In genomic region chr17:40303706-40304450, GRCh38 we compare ENCODE assay signal across 10 cellular contexts. TPM values are rescaled to one million over a fixed set of nuclear protein-coding genes. Genes with fewer than 3 reads are reported as not detected.
DNase-seq lines count a peak whose midpoint lies in the region; ATAC-seq and TF ChIP-seq lines count a peak whose summit lies in the region.
"Had no signal": no experiment of that assay in that cellular context is flagged by ENCODE, and none has a peak within 500 bp of the region (broad histone marks: within the 10 kb centered on the region; RNA-seq: fewer than 3 reads in every experiment).

No MANE protein-coding gene starts in this region.

- H3K36me3 ChIP-seq in hepatocyte (replicated peaks; ENCODE audit: insufficient read depth, low read depth) = no peaks in the 10 kb centered on the region
- no peaks in the 10 kb centered on the region for H3K36me3 ChIP-seq in upper lobe of left lung
- H3K36me3 ChIP-seq in neural progenitor cell = no peaks in the 10 kb centered on the region

- ATAC-seq in activated CD8-positive, alpha-beta T cell treated with anti-CD3 and anti-CD28 coated beads, Interleukin-2, amount 10 ng/mL, durations not matched to agents 7 days and 5 days = no peak
- ATAC-seq in activated CD8-positive, alpha-beta T cell treated with anti-CD3 and anti-CD28 coated beads for 36 hours = no peak
- no peak for ATAC-seq in activated T-helper 17 cell treated with anti-CD3 and anti-CD28 coated beads, Interleukin-2, amount 50 U/mL, for 72 hours (replicated peaks)
- ATAC-seq in upper lobe of left lung (ENCODE audit: low FRiP score in 2 of 2) = peak; percentile 42 to 71
- ATAC-seq in HG02938 (IDR thresholded peaks at IDR 0.05; ENCODE audit: unreplicated experiment) = no peak

- peaks cover 50% of the 10 kb centered on the region for H3K4me1 ChIP-seq in hepatocyte (ENCODE audit: insufficient read depth)
- H3K4me1 ChIP-seq in upper lobe of left lung = peaks cover 37 to 52% (median 44%) of the 10 kb centered on the region in 4 donors
- H3K4me1 ChIP-seq in neural progenitor cell = peaks cover 31% of the 10 kb centered on the region

- no peak for DNase-seq in activated CD8-positive, alpha-beta T cell treated with anti-CD3 and anti-CD28 coated beads, Interleukin-2, amount 10 ng/mL, durations not matched to agents 7 days and 5 days
- no peak for DNase-seq in activated CD8-positive, alpha-beta T cell treated with anti-CD3 and anti-CD28 coated beads for 36 hours
- peak; percentile 74 for DNase-seq in hepatocyte (ENCODE audit: low spot score)
- DNase-seq in upper lobe of left lung = no peak
- no peak for DNase-seq in HuH-7.5 (ENCODE audit: low spot score)
- DNase-seq in neural progenitor cell (ENCODE audit: low spot score) = no peak
- DNase-seq: effector memory CD4-positive, alpha-beta T cell had no signal

- no peak for TF ChIP-seq CTCF in activated CD8-positive, alpha-beta T cell treated with anti-CD3 and anti-CD28 coated beads for 36 hours (IDR thresholded peaks at IDR 0.05)
- TF ChIP-seq CTCF in hepatocyte (IDR thresholded peaks at IDR 0.05; ENCODE audit: poor library complexity) = no peak
- no peak for TF ChIP-seq CTCF in upper lobe of left lung (IDR thresholded peaks at IDR 0.05)
- no peak for TF ChIP-seq CTCF in neural progenitor cell (IDR thresholded peaks at IDR 0.05)

- H3K9me2 ChIP-seq in hepatocyte (replicated peaks; ENCODE audit: insufficient read depth) = no peaks in the 10 kb centered on the region

- 33% methylated on average over 5 of the region's 5 CpGs for WGBS in hepatocyte (ENCODE audit: low lambda C conversion rate, missing lambda C conversion rate)
- 32 to 40% methylated on average over 4 to 5 of the region's 5 CpGs for WGBS in upper lobe of left lung, 2 donors

- H3K27me3 ChIP-seq in hepatocyte (no peaks in the 10 kb centered on the region), upper lobe of left lung (no peaks in the 10 kb centered on the region), neural progenitor cell (no peaks in the 10 kb centered on the region)

- TF ChIP-seq EP300 in upper lobe of left lung (IDR thresholded peaks at IDR 0.05) = no peak

- H3F3A ChIP-seq in neural progenitor cell (ENCODE audit: low read depth) = peaks cover 63% of the 10 kb centered on the region

- TF ChIP-seq POLR2A in upper lobe of left lung (IDR thresholded peaks at IDR 0.05) = no peak

- no peaks in the 10 kb centered on the region for H3K27me3 Mint-ChIP-seq in activated CD8-positive, alpha-beta T cell treated with anti-CD3 and anti-CD28 coated beads, Interleukin-2, amount 10 ng/mL, durations not matched to agents 7 days and 5 days (ENCODE audit: low read depth)
- H3K27me3 Mint-ChIP-seq in activated CD8-positive, alpha-beta T cell treated with anti-CD3 and anti-CD28 coated beads for 36 hours = no peaks in the 10 kb centered on the region
- H3K27me3 Mint-ChIP-seq in activated T-helper 17 cell treated with anti-CD3 and anti-CD28 coated beads, Interleukin-2, amount 50 U/mL, for 72 hours = no peaks in the 10 kb centered on the region
- H3K27me3 Mint-ChIP-seq in neural progenitor cell (ENCODE audit: insufficient read depth, low read depth) = no peaks in the 10 kb centered on the region
- H3K27me3 Mint-ChIP-seq: CD4-positive, alpha-beta T cell had no signal

- no peak overlapping the region for H2AFZ ChIP-seq in hepatocyte
- H2AFZ ChIP-seq in neural progenitor cell (replicated peaks) = no peak overlapping the region

- peak overlapping the region; percentile 86 for H3K27ac ChIP-seq in hepatocyte
- H3K27ac ChIP-seq in upper lobe of left lung = peak overlapping the region in 3 of 4 donors; percentile 26 to 55 (median 26)
- H3K27ac ChIP-seq in neural progenitor cell = no peak overlapping the region

- no peaks in the 10 kb centered on the region for H4K20me1 ChIP-seq in hepatocyte (ENCODE audit: insufficient read depth, poor library complexity, severe bottlenecking)
- peaks cover 21% of the 10 kb centered on the region for H4K20me1 ChIP-seq in neural progenitor cell (ENCODE audit: low read depth)

- H3K9ac ChIP-seq in neural progenitor cell = no peak overlapping the region

- POLR2A ChIA-PET in activated CD8-positive, alpha-beta T cell treated with anti-CD3 and anti-CD28 coated beads, Interleukin-2, amount 10 ng/mL, durations not matched to agents 7 days and 5 days (lab: Charles Lee) = interaction anchor here (0.9 to 1.4 kb wide), 4 partner anchors 7 to 51 kb away, joined by 3 to 6 read pairs (median 4); no protein-coding TSS in a partner anchor
- POLR2A ChIA-PET in activated CD8-positive, alpha-beta T cell treated with anti-CD3 and anti-CD28 coated beads for 36 hours (lab: Charles Lee) = interaction anchor here (0.7 to 13.3 kb wide), 14 partner anchors 8 to 199 kb away, joined by 3 to 184 read pairs (median 4); partner anchors contain the start of gene CDC6

- intact Hi-C loops in activated CD8-positive, alpha-beta T cell treated with anti-CD3 and anti-CD28 coated beads for 36 hours (cut with micrococcal nuclease) = loop anchor here (2.0 kb wide), 1 partner anchor 51 kb away; no protein-coding TSS in a partner anchor

- peak overlapping the region; percentile 4 for H3K27ac Mint-ChIP-seq in activated CD8-positive, alpha-beta T cell treated with anti-CD3 and anti-CD28 coated beads, Interleukin-2, amount 10 ng/mL, durations not matched to agents 7 days and 5 days
- H3K27ac Mint-ChIP-seq in activated CD8-positive, alpha-beta T cell treated with anti-CD3 and anti-CD28 coated beads for 36 hours = no peak overlapping the region
- peak overlapping the region; percentile 52 for H3K27ac Mint-ChIP-seq in activated T-helper 17 cell treated with anti-CD3 and anti-CD28 coated beads, Interleukin-2, amount 50 U/mL, for 72 hours
- H3K27ac Mint-ChIP-seq in neural progenitor cell = no peak overlapping the region
- H3K27ac Mint-ChIP-seq: CD4-positive, alpha-beta T cell had no signal

- CTCF ChIA-PET in activated CD8-positive, alpha-beta T cell treated with anti-CD3 and anti-CD28 coated beads, Interleukin-2, amount 10 ng/mL, durations not matched to agents 7 days and 5 days (lab: Charles Lee) = interaction anchor here (0.6 to 13.1 kb wide), 28 partner anchors 8 to 229 kb away, joined by 3 to 304 read pairs (median 6); partner anchors contain the start of genes CDC6 and TOP2A
- CTCF ChIA-PET in activated CD8-positive, alpha-beta T cell treated with anti-CD3 and anti-CD28 coated beads for 36 hours (lab: Charles Lee) = interaction anchor here (0.8 to 42.0 kb wide), 18 partner anchors 8 to 231 kb away, joined by 3 to 780 read pairs (median 8); partner anchors contain the start of genes CDC6 and GJD3

- H3K4me3 ChIP-seq in hepatocyte = no peak overlapping the region
- no peak overlapping the region for H3K4me3 ChIP-seq in upper lobe of left lung
- H3K4me3 ChIP-seq in neural progenitor cell = no peak overlapping the region

- H3K9me3 ChIP-seq in hepatocyte (ENCODE audit: low read depth) (no peaks in the 10 kb centered on the region), upper lobe of left lung (no peaks in the 10 kb centered on the region), neural progenitor cell (ENCODE audit: low read depth) (no peaks in the 10 kb centered on the region)

- no peaks in the 10 kb centered on the region for H3K9me3 Mint-ChIP-seq in activated CD8-positive, alpha-beta T cell treated with anti-CD3 and anti-CD28 coated beads, Interleukin-2, amount 10 ng/mL, durations not matched to agents 7 days and 5 days (ENCODE audit: insufficient read depth)
- no peaks in the 10 kb centered on the region for H3K9me3 Mint-ChIP-seq in activated CD8-positive, alpha-beta T cell treated with anti-CD3 and anti-CD28 coated beads for 36 hours
- H3K9me3 Mint-ChIP-seq in activated T-helper 17 cell treated with anti-CD3 and anti-CD28 coated beads, Interleukin-2, amount 50 U/mL, for 72 hours = no peaks in the 10 kb centered on the region
- H3K9me3 Mint-ChIP-seq in neural progenitor cell = no peaks in the 10 kb centered on the region
- H3K9me3 Mint-ChIP-seq: CD4-positive, alpha-beta T cell had no signal

- H3K36me3 Mint-ChIP-seq in activated CD8-positive, alpha-beta T cell treated with anti-CD3 and anti-CD28 coated beads, Interleukin-2, amount 10 ng/mL, durations not matched to agents 7 days and 5 days (ENCODE audit: low read depth) = peaks cover 44% of the 10 kb centered on the region
- H3K36me3 Mint-ChIP-seq in activated CD8-positive, alpha-beta T cell treated with anti-CD3 and anti-CD28 coated beads for 36 hours (ENCODE audit: low read depth) = peaks cover 49% of the 10 kb centered on the region
- H3K36me3 Mint-ChIP-seq in activated T-helper 17 cell treated with anti-CD3 and anti-CD28 coated beads, Interleukin-2, amount 50 U/mL, for 72 hours (ENCODE audit: low read depth) = peaks cover 55% of the 10 kb centered on the region
- peaks cover 4% of the 10 kb centered on the region for H3K36me3 Mint-ChIP-seq in neural progenitor cell

- peaks cover 18% of the 10 kb centered on the region for H3K4me1 Mint-ChIP-seq in activated CD8-positive, alpha-beta T cell treated with anti-CD3 and anti-CD28 coated beads, Interleukin-2, amount 10 ng/mL, durations not matched to agents 7 days and 5 days (ENCODE audit: low read depth)
- H3K4me1 Mint-ChIP-seq in activated CD8-positive, alpha-beta T cell treated with anti-CD3 and anti-CD28 coated beads for 36 hours (ENCODE audit: low read depth) = peaks cover 28% of the 10 kb centered on the region
- peaks cover 16% of the 10 kb centered on the region for H3K4me1 Mint-ChIP-seq in activated T-helper 17 cell treated with anti-CD3 and anti-CD28 coated beads, Interleukin-2, amount 50 U/mL, for 72 hours
- peaks cover 15% of the 10 kb centered on the region for H3K4me1 Mint-ChIP-seq in neural progenitor cell

- peaks cover 8% of the 10 kb centered on the region for H3K79me2 ChIP-seq in hepatocyte
- H3K79me2 ChIP-seq in neural progenitor cell (ENCODE audit: low read depth) = no peaks in the 10 kb centered on the region

- H3K4me2 ChIP-seq in hepatocyte = peak overlapping the region; percentile 48
- no peak overlapping the region for H3K4me2 ChIP-seq in neural progenitor cell

- H3K4me3 Mint-ChIP-seq in activated CD8-positive, alpha-beta T cell treated with anti-CD3 and anti-CD28 coated beads, Interleukin-2, amount 10 ng/mL, durations not matched to agents 7 days and 5 days = no peak overlapping the region
- H3K4me3 Mint-ChIP-seq in activated CD8-positive, alpha-beta T cell treated with anti-CD3 and anti-CD28 coated beads for 36 hours = no peak overlapping the region
- H3K4me3 Mint-ChIP-seq in activated T-helper 17 cell treated with anti-CD3 and anti-CD28 coated beads, Interleukin-2, amount 50 U/mL, for 72 hours = no peak overlapping the region
- H3K4me3 Mint-ChIP-seq in neural progenitor cell = no peak overlapping the region
- H3K4me3 Mint-ChIP-seq: CD4-positive, alpha-beta T cell had no signal

RNA-seq across cellular contexts. Expression of gene RARA, which starts 5.1 kb away (rescaled TPM):
- 10 to 100 TPM; 61.1 to 63.2 TPM for total RNA-seq in activated CD8-positive, alpha-beta T cell treated with anti-CD3 and anti-CD28 coated beads, Interleukin-2, amount 10 ng/mL, durations not matched to agents 7 days and 5 days
- total RNA-seq in activated CD8-positive, alpha-beta T cell treated with anti-CD3 and anti-CD28 coated beads for 36 hours = 10 to 100 TPM; 34.7 to 36.2 TPM
- 10 to 100 TPM; 43.7 to 61.9 TPM for total RNA-seq in activated T-helper 17 cell treated with anti-CD3 and anti-CD28 coated beads, Interleukin-2, amount 50 U/mL, for 72 hours
- 19.2 and 30.0 TPM in 2 replicates for total RNA-seq in hepatocyte
- polyA plus RNA-seq in hepatocyte = 33.1 and 34.4 TPM in 2 replicates
- 10 to 100 TPM; 45.7 to 95.6 (median 85.9) TPM for total RNA-seq in upper lobe of left lung
- 9.0 and 9.4 TPM in 2 replicates for total RNA-seq in neural progenitor cell (ENCODE audit: low replicate concordance)

RNA-seq across cellular contexts. Expression of gene CDC6, which starts 16.2 kb away (rescaled TPM):
- total RNA-seq in activated CD8-positive, alpha-beta T cell treated with anti-CD3 and anti-CD28 coated beads, Interleukin-2, amount 10 ng/mL, durations not matched to agents 7 days and 5 days = 100 to 1,000 TPM; 103 to 110 TPM
- total RNA-seq in activated CD8-positive, alpha-beta T cell treated with anti-CD3 and anti-CD28 coated beads for 36 hours = 100 to 1,000 TPM; 110 to 118 TPM
- total RNA-seq in activated T-helper 17 cell treated with anti-CD3 and anti-CD28 coated beads, Interleukin-2, amount 50 U/mL, for 72 hours = 100 to 1,000 TPM in 1 of 2 donors, 10 to 100 TPM in 1; 60.9 to 101 TPM
- 5.8 and 8.6 TPM in 2 replicates for total RNA-seq in hepatocyte
- polyA plus RNA-seq in hepatocyte = 5.1 and 7.5 TPM in 2 replicates
- total RNA-seq in upper lobe of left lung = 1 to 10 TPM; 1.1 to 5.1 (median 2.3) TPM
- total RNA-seq in neural progenitor cell (ENCODE audit: low replicate concordance) = 54.6 and 65.3 TPM in 2 replicates

Comparison
In these comparisons a context has a peak if more than half of its experiments do, and no peak if none do; other contexts are left out.
1. H3K27ac Mint-ChIP-seq: peak in activated CD8-positive, alpha-beta T cell treated with anti-CD3 and anti-CD28 coated beads, Interleukin-2, amount 10 ng/mL, durations not matched to agents 7 days and 5 days (single experiment) and activated T-helper 17 cell treated with anti-CD3 and anti-CD28 coated beads, Interleukin-2, amount 50 U/mL, for 72 hours (single experiment); none in activated CD8-positive, alpha-beta T cell treated with anti-CD3 and anti-CD28 coated beads for 36 hours (single experiment) and neural progenitor cell (single experiment).
2. ATAC-seq: peak in upper lobe of left lung (2 of 2); none in activated CD8-positive, alpha-beta T cell treated with anti-CD3 and anti-CD28 coated beads, Interleukin-2, amount 10 ng/mL, durations not matched to agents 7 days and 5 days (single experiment), activated CD8-positive, alpha-beta T cell treated with anti-CD3 and anti-CD28 coated beads for 36 hours (single experiment), activated T-helper 17 cell treated with anti-CD3 and anti-CD28 coated beads, Interleukin-2, amount 50 U/mL, for 72 hours (single experiment) and HG02938 (single experiment).